ENCODE assay signal across 22 cellular contexts in genomic region chr17:6177941-6178694, GRCh38.
"Had no signal": no experiment of that assay in that cellular context is flagged by ENCODE, and none has a peak within 500 bp of the region (broad histone marks: within the 10 kb centered on the region; RNA-seq: fewer than 3 reads in every experiment).

No MANE protein-coding gene starts in this region.

- H3K36me3 Mint-ChIP-seq: activated naive CD8-positive, alpha-beta T cell treated with anti-CD3 and anti-CD28 coated beads, Interleukin-2, amount 10 ng/mL, durations not matched to agents 7 days and 5 days; brain; memory B cell; natural killer cell; T-cell had no signal

- H3K27me3 Mint-ChIP-seq: activated naive CD8-positive, alpha-beta T cell treated with anti-CD3 and anti-CD28 coated beads, Interleukin-2, amount 10 ng/mL, durations not matched to agents 7 days and 5 days had no signal

- H3K27ac Mint-ChIP-seq: activated naive CD8-positive, alpha-beta T cell treated with anti-CD3 and anti-CD28 coated beads, Interleukin-2, amount 10 ng/mL, durations not matched to agents 7 days and 5 days; brain; effector memory CD8-positive, alpha-beta T cell; memory B cell; natural killer cell; progenitor cell of endocrine pancreas; T-cell had no signal

- H3K9me3 ChIP-seq: gastroesophageal sphincter, left ventricle myocardium inferior, right atrium auricular region, transverse colon had no signal

- H3K4me3 Mint-ChIP-seq: activated naive CD8-positive, alpha-beta T cell treated with anti-CD3 and anti-CD28 coated beads, Interleukin-2, amount 10 ng/mL, durations not matched to agents 7 days and 5 days; brain; central memory CD8-positive, alpha-beta T cell; effector memory CD8-positive, alpha-beta T cell; memory B cell; natural killer cell; T-cell had no signal

- H3K4me3 ChIP-seq: gastroesophageal sphincter, left ventricle myocardium inferior, right atrium auricular region, transverse colon had no signal

- H3K27ac ChIP-seq: gastroesophageal sphincter, left ventricle myocardium inferior, right atrium auricular region, transverse colon had no signal

- FAIRE-seq: kidney, small intestine had no signal

- H3K4me1 ChIP-seq: gastroesophageal sphincter, left ventricle myocardium inferior, right atrium auricular region, transverse colon had no signal

- H3K36me3 ChIP-seq: gastroesophageal sphincter, left ventricle myocardium inferior, right atrium auricular region, transverse colon had no signal

- ATAC-seq: effector memory CD8-positive, alpha-beta T cell; gastroesophageal sphincter; stimulated activated naive CD8-positive, alpha-beta T cell treated with anti-CD3 and anti-CD28 coated beads, Interleukin-15, Interleukin-2, amounts not matched to agents 100 U/mL and 50 U/mL, for 24 hours; T-cell had no signal

- DNase-seq: activated CD4-positive, alpha-beta T cell treated with anti-CD3 and anti-CD28 coated beads for 1 hour; activated CD4-positive, alpha-beta T cell treated with anti-CD3 and anti-CD28 coated beads, Interleukin-2, amount 50 U/mL, for 4 hours; activated naive CD4-positive, alpha-beta T cell; activated naive CD8-positive, alpha-beta T cell treated with anti-CD3 and anti-CD28 coated beads, Interleukin-2, amount 10 ng/mL, durations not matched to agents 7 days and 5 days; activated T-cell treated with anti-CD3 and anti-CD28 coated beads for 4 hours; cortex of kidney; effector memory CD8-positive, alpha-beta T cell; kidney; left ventricle myocardium inferior; natural killer cell; nucleus accumbens; small intestine; stimulated activated naive CD8-positive, alpha-beta T cell treated with anti-CD3 and anti-CD28 coated beads, Interleukin-15, Interleukin-2, amounts not matched to agents 100 U/mL and 50 U/mL, for 24 hours; T-cell; T-helper 9 cell; transverse colon had no signal

- H3K4me1 Mint-ChIP-seq: activated naive CD8-positive, alpha-beta T cell treated with anti-CD3 and anti-CD28 coated beads, Interleukin-2, amount 10 ng/mL, durations not matched to agents 7 days and 5 days; central memory CD8-positive, alpha-beta T cell; memory B cell; natural killer cell; T-cell had no signal

- H3K27me3 ChIP-seq: right atrium auricular region, transverse colon had no signal

- H3K9me3 Mint-ChIP-seq: activated naive CD8-positive, alpha-beta T cell treated with anti-CD3 and anti-CD28 coated beads, Interleukin-2, amount 10 ng/mL, durations not matched to agents 7 days and 5 days; central memory CD8-positive, alpha-beta T cell; effector memory CD8-positive, alpha-beta T cell; memory B cell; natural killer cell had no signal
